Comparison of ENCODE assay signal across 8 cellular contexts in genomic region chr10:87817873-87818504, GRCh38. TPM values are rescaled to one million over a fixed set of nuclear protein-coding genes. Genes with fewer than 3 reads are reported as not detected.
A peak's percentile ranks its signal among the peaks of the same experiment; 100 is the strongest.
DNase-seq lines count a peak whose midpoint lies in the region; ATAC-seq and TF ChIP-seq lines count a peak whose summit lies in the region.

Gene ATAD1, minus strand, starts transcription at chr10:87818226. Its CDS starts 3,627 bp downstream, at chr10:87814599.

- H4K20me1 ChIP-seq in neural cell (ENCODE audit: insufficient read depth) = no peaks in the 10 kb centered on the region

- H3F3A ChIP-seq in neural cell (ENCODE audit: insufficient read depth, low read length, poor library complexity, severe bottlenecking) = peaks cover 4% of the 10 kb centered on the region

- CTCF ChIA-PET in RWPE1 (lab: Yijun Ruan, JAX) = interaction anchor here (0.5 to 1.9 kb wide), 8 partner anchors 10 to 682 kb away, joined by 3 to 7 read pairs (median 3); no protein-coding TSS in a partner anchor

- peaks cover 6% of the 10 kb centered on the region for H3K4me1 ChIP-seq in stomach smooth muscle (ENCODE audit: control insufficient read depth, insufficient read depth, low read length)

- H3K27me3 ChIP-seq in neural cell (ENCODE audit: insufficient read depth, low read depth, low read length) (no peaks in the 10 kb centered on the region), stomach smooth muscle (ENCODE audit: control insufficient read depth in 1 of 2, insufficient read depth in 2 of 2, low read length in 2 of 2) (no peaks in the 10 kb centered on the region)

- peak within 1 kb of the TSS; percentile 72 for H3K4me2 ChIP-seq in neural cell (ENCODE audit: low read length)

- no peak for TF ChIP-seq EP300 in neural cell (conservative IDR thresholded peaks at IDR 0.05; ENCODE audit: poor library complexity, severe bottlenecking)

- DNase-seq in Daoy (ENCODE audit: low read depth) = peak; percentile 90
- DNase-seq in Kasumi-1 (lab: John Stamatoyannopoulos, UW) = peak; percentile 97
- DNase-seq in RWPE1 (ENCODE audit: low spot score) = peak; percentile 90
- peak; percentile 89 for DNase-seq in activated effector memory CD4-positive, alpha-beta T cell treated with Interleukin-2 at 50 U/mL for 16 hours
- peak; percentile 75 for DNase-seq in fibroblast of the conjunctiva (ENCODE audit: low read depth)

- TF ChIP-seq RAD21 in neural cell (conservative IDR thresholded peaks at IDR 0.05) = peak; percentile 23

- H3K4me3 ChIP-seq in neural cell (ENCODE audit: low read length) (peak within 1 kb of the TSS; percentile 80), stomach smooth muscle (ENCODE audit: low read length in 2 of 2) (peak within 1 kb of the TSS; percentile 49 to 86)

- no peaks in the 10 kb centered on the region for H3K36me3 ChIP-seq in neural cell (ENCODE audit: insufficient read depth, low read length)
- no peaks in the 10 kb centered on the region for H3K36me3 ChIP-seq in stomach smooth muscle (ENCODE audit: control insufficient read depth in 2 of 2, insufficient read depth in 2 of 2, low read length in 2 of 2)

- no peaks in the 10 kb centered on the region for H3K9me2 ChIP-seq in neural cell (ENCODE audit: insufficient read depth, low read length)

- ATAC-seq in GM21825 (IDR thresholded peaks at IDR 0.05; ENCODE audit: unreplicated experiment) = peak; percentile 76

- H3K9me3 ChIP-seq in neural cell (ENCODE audit: low read length) (no peaks in the 10 kb centered on the region), stomach smooth muscle (ENCODE audit: control insufficient read depth in 2 of 2, low read length in 2 of 2) (no peaks in the 10 kb centered on the region)

- H3K79me2 ChIP-seq in neural cell (replicated peaks; ENCODE audit: insufficient read depth, low read length) = peaks cover 47% of the 10 kb centered on the region

- H2AFZ ChIP-seq in neural cell (ENCODE audit: low read depth, low read length) = peak within 1 kb of the TSS; percentile 75

- POLR2A ChIA-PET in RWPE1 (lab: Yijun Ruan, JAX; ENCODE audit: low non-redundant PET) = interaction anchor here (0.6 to 0.8 kb wide), 2 partner anchors 22 to 28 kb away, joined by 4 to 8 read pairs; no protein-coding TSS in a partner anchor

- peak; percentile 20; the same call in 1 of the 2 replicates for TF ChIP-seq CTCF in RWPE1 (conservative IDR thresholded peaks at IDR 0.05; ENCODE audit: low read depth)
- TF ChIP-seq CTCF in neural cell (IDR thresholded peaks at IDR 0.05; ENCODE audit: poor library complexity, severe bottlenecking) = peak; percentile 70

- H3K9ac ChIP-seq in neural cell (ENCODE audit: low read length) (peak within 1 kb of the TSS; percentile 91), stomach smooth muscle (ENCODE audit: low read length in 2 of 2) (peak within 1 kb of the TSS; percentile 86 to 89)

- H3K27ac ChIP-seq in RWPE1 = peak within 1 kb of the TSS; percentile 90
- H3K27ac ChIP-seq in neural cell (ENCODE audit: low read length) = peak within 1 kb of the TSS; percentile 89
- H3K27ac ChIP-seq in stomach smooth muscle (ENCODE audit: low read length) = peak within 1 kb of the TSS; percentile 62

TF ChIP-seq in neural cell, 6 proteins besides CTCF, POLR2A, EP300 and RAD21:
- TF ChIP-seq TAF1 (IDR thresholded peaks at IDR 0.05; ENCODE audit: low read depth) (no peak), EZH2 (IDR thresholded peaks at IDR 0.05; ENCODE audit: borderline replicate concordance, insufficient read depth, low read length, poor library complexity, severe bottlenecking) (no peak), REST (IDR thresholded peaks at IDR 0.05; ENCODE audit: borderline replicate concordance) (peak; percentile 47), SMC3 (conservative IDR thresholded peaks at IDR 0.05; ENCODE audit: poor library complexity) (peak; percentile 39), POLR2AphosphoS5 (IDR thresholded peaks at IDR 0.05) (peak; percentile 93), MXI1 (conservative IDR thresholded peaks at IDR 0.05; ENCODE audit: poor library complexity, severe bottlenecking) (peak; percentile 82)

RNA-seq across cellular contexts. Expression of gene ATAD1, which starts in this region (rescaled TPM):
- 33.9 and 35.5 TPM in 2 replicates for total RNA-seq in Daoy (2014; rRNA removed; shearing (Covaris generic))
- 136 and 165 TPM in 2 replicates for polyA plus RNA-seq in neural cell
- polyA minus RNA-seq in neural cell = 165 and 188 TPM in 2 replicates

Comparison
In these comparisons a context has a peak if more than half of its experiments do, and no peak if none do; other contexts are left out.
1. Peak in every context shown above with its lines: DNase-seq, ATAC-seq, H3K4me3 ChIP-seq and H3K27ac ChIP-seq.